2 cellular contexts compared by ENCODE assay signal in genomic region chr14:37587881-37588666, GRCh38.
TF ChIP-seq lines count a peak whose summit lies in the region.

No MANE protein-coding gene starts in this region.

TF ChIP-seq in H1, 55 proteins besides CTCF, POLR2A, EP300 and RAD21:
- TF ChIP-seq TEAD4 (IDR thresholded peaks at IDR 0.05; ENCODE audit: low read depth, low read length), result 0 out of 2 replicates have a peak, but pooled peaks have one; percentile 42
- no peak for TF ChIP-seq RXRA (IDR thresholded peaks at IDR 0.05; ENCODE audit: insufficient read depth, low read depth, low read length)
- peak; percentile 43 for TF ChIP-seq KDM4A (IDR thresholded peaks at IDR 0.05; ENCODE audit: low read depth, low read length, severe bottlenecking)
- peak; percentile 11; the same call in 1 of the 2 replicates for TF ChIP-seq MAX (IDR thresholded peaks at IDR 0.05)
- peak; percentile 9 to 51; a peak in 3 of 4 replicates for TF ChIP-seq HDAC2 (IDR thresholded peaks at IDR 0.05; ENCODE audit: borderline replicate concordance in 1 of 2, low read depth in 2 of 2, low read length in 2 of 2)
- TF ChIP-seq EZH2 (IDR thresholded peaks at IDR 0.05; ENCODE audit: low read depth, low read length, severe bottlenecking), result peak; percentile 70
- TF ChIP-seq RBBP5 (IDR thresholded peaks at IDR 0.05; ENCODE audit: borderline replicate concordance, low read depth, low read length), result 0 out of 2 replicates have a peak, but pooled peaks have one; percentile 26
- no peak for TF ChIP-seq KDM5A (IDR thresholded peaks at IDR 0.05; ENCODE audit: low read length)
- peak; percentile 66 for TF ChIP-seq RNF2 (IDR thresholded peaks at IDR 0.05; ENCODE audit: borderline replicate concordance, low read depth, low read length, missing control alignments, poor library complexity, severe bottlenecking)
- TF ChIP-seq CTBP2 (IDR thresholded peaks at IDR 0.05; ENCODE audit: borderline replicate concordance, insufficient read depth, insufficient read length, low read length), result peak; percentile 96
- TF ChIP-seq SUZ12 (IDR thresholded peaks at IDR 0.05; ENCODE audit: low read length), result peak; percentile 76
- TF ChIP-seq NRF1 (IDR thresholded peaks at IDR 0.05; ENCODE audit: low read depth, low read length), result no peak
- TF ChIP-seq KDM1A (IDR thresholded peaks at IDR 0.05; ENCODE audit: borderline replicate concordance, low read length), result peak; percentile 45; the same call in 1 of the 2 replicates
- TF ChIP-seq ZNF274 (IDR thresholded peaks at IDR 0.05; ENCODE audit: borderline replicate concordance, extremely low read depth, low read length), result no peak
- TF ChIP-seq FOSL1 (IDR thresholded peaks at IDR 0.05; ENCODE audit: insufficient read depth, low read depth, low read length), result no peak
- TF ChIP-seq PHF8 (conservative IDR thresholded peaks at IDR 0.05; ENCODE audit: low read depth, low read length), result 0 out of 2 replicates have a peak, but pooled peaks have one; percentile 39
- no peak for TF ChIP-seq SAP30 (IDR thresholded peaks at IDR 0.05; ENCODE audit: insufficient read depth, insufficient replicate concordance, low read length)
- TF ChIP-seq CHD1 (IDR thresholded peaks at IDR 0.05; ENCODE audit: low read depth, low read length), result no peak
- no peak for TF ChIP-seq SP4 (IDR thresholded peaks at IDR 0.05; ENCODE audit: low read length)
- TF ChIP-seq SIRT6 (IDR thresholded peaks at IDR 0.05; ENCODE audit: low read length), result no peak
- 0 out of 2 replicates have a peak, but pooled peaks have one; percentile 28 for TF ChIP-seq TBP (IDR thresholded peaks at IDR 0.05; ENCODE audit: low read depth, low read length)
- peak; percentile 83 for TF ChIP-seq ASH2L (IDR thresholded peaks at IDR 0.05; ENCODE audit: low read length)
- no peak for TF ChIP-seq POU5F1 (IDR thresholded peaks at IDR 0.05; ENCODE audit: low read depth, low read length)
TF ChIP-seq in H1: peak in this region for 13.

TF ChIP-seq in neural cell, 6 proteins besides CTCF, POLR2A, EP300 and RAD21:
- TF ChIP-seq REST (IDR thresholded peaks at IDR 0.05; ENCODE audit: borderline replicate concordance) (no peak), MXI1 (conservative IDR thresholded peaks at IDR 0.05; ENCODE audit: poor library complexity, severe bottlenecking) (no peak), TAF1 (IDR thresholded peaks at IDR 0.05; ENCODE audit: low read depth) (no peak), EZH2 (IDR thresholded peaks at IDR 0.05; ENCODE audit: borderline replicate concordance, insufficient read depth, low read length, poor library complexity, severe bottlenecking) (peak; percentile 79), POLR2AphosphoS5 (IDR thresholded peaks at IDR 0.05) (no peak)
